ENCODE assay signal across 3 cellular contexts in the genomic region with DNA sequence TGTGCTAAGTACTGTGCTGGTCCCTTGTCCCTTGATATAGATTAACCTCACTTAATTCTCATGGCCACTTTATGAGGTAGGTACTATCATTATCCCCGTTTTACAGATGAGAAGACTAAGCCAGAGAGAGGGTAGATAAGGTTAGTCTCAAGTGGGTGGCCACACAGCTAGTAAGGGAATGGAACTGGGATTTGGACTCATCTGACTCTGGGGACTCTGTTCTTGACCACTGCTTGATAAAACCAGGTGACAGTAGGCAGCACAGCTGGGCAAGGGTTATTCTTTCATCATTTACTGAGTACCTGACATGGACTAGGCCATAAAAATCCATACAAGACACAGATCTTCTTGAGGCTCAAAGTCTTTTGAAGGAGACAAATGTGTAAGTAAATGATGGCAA.
TF ChIP-seq lines count a peak whose summit lies in the region.

No MANE protein-coding gene starts in this region.

TF ChIP-seq in IMR-90, 13 proteins besides CTCF, POLR2A, EP300 and RAD21:
- no peak for TF ChIP-seq BHLHE40 (IDR thresholded peaks at IDR 0.05; ENCODE audit: low read depth, low read length)

TF ChIP-seq in K562, 482 proteins besides CTCF, POLR2A, EP300 and RAD21 (continues in another document):
- TF ChIP-seq ZFP30 (CRISPR knock-in tag; IDR thresholded peaks at IDR 0.05; ENCODE audit: borderline replicate concordance): no peak
- no peak for TF ChIP-seq ZNF23 (CRISPR knock-in tag; IDR thresholded peaks at IDR 0.05)
- no peak for TF ChIP-seq PPARD (CRISPR knock-in tag; IDR thresholded peaks at IDR 0.05)
- TF ChIP-seq, protein P1, sequence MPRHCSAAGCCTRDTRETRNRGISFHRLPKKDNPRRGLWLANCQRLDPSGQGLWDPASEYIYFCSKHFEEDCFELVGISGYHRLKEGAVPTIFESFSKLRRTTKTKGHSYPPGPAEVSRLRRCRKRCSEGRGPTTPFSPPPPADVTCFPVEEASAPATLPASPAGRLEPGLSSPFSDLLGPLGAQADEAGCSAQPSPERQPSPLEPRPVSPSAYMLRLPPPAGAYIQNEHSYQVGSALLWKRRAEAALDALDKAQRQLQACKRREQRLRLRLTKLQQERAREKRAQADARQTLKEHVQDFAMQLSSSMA (CRISPR knock-in tag; IDR thresholded peaks at IDR 0.05): no peak
- no peak for TF ChIP-seq ZNF280B (CRISPR knock-in tag; IDR thresholded peaks at IDR 0.05)
- TF ChIP-seq ZNF77 (CRISPR knock-in tag; IDR thresholded peaks at IDR 0.05): no peak
- TF ChIP-seq ELK3 (CRISPR knock-in tag; IDR thresholded peaks at IDR 0.05): no peak
- TF ChIP-seq, protein P2, sequence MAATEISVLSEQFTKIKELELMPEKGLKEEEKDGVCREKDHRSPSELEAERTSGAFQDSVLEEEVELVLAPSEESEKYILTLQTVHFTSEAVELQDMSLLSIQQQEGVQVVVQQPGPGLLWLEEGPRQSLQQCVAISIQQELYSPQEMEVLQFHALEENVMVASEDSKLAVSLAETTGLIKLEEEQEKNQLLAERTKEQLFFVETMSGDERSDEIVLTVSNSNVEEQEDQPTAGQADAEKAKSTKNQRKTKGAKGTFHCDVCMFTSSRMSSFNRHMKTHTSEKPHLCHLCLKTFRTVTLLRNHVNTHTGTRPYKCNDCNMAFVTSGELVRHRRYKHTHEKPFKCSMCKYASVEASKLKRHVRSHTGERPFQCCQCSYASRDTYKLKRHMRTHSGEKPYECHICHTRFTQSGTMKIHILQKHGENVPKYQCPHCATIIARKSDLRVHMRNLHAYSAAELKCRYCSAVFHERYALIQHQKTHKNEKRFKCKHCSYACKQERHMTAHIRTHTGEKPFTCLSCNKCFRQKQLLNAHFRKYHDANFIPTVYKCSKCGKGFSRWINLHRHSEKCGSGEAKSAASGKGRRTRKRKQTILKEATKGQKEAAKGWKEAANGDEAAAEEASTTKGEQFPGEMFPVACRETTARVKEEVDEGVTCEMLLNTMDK (IDR thresholded peaks at IDR 0.05; ENCODE audit: borderline replicate concordance, insufficient read depth, low read depth, low read length, poor library complexity, severe bottlenecking): no peak
- no peak for TF ChIP-seq ZKSCAN1 (IDR thresholded peaks at IDR 0.05; ENCODE audit: low read depth, low read length)
- no peak for TF ChIP-seq HOXB6 (CRISPR knock-in tag; IDR thresholded peaks at IDR 0.05; ENCODE audit: borderline replicate concordance)
- TF ChIP-seq KLF16 (IDR thresholded peaks at IDR 0.05): no peak
- no peak for TF ChIP-seq DMBX1 (CRISPR knock-in tag; IDR thresholded peaks at IDR 0.05; ENCODE audit: borderline replicate concordance)
- TF ChIP-seq ZNF12 (CRISPR knock-in tag; IDR thresholded peaks at IDR 0.05): no peak
- TF ChIP-seq, protein P3, sequence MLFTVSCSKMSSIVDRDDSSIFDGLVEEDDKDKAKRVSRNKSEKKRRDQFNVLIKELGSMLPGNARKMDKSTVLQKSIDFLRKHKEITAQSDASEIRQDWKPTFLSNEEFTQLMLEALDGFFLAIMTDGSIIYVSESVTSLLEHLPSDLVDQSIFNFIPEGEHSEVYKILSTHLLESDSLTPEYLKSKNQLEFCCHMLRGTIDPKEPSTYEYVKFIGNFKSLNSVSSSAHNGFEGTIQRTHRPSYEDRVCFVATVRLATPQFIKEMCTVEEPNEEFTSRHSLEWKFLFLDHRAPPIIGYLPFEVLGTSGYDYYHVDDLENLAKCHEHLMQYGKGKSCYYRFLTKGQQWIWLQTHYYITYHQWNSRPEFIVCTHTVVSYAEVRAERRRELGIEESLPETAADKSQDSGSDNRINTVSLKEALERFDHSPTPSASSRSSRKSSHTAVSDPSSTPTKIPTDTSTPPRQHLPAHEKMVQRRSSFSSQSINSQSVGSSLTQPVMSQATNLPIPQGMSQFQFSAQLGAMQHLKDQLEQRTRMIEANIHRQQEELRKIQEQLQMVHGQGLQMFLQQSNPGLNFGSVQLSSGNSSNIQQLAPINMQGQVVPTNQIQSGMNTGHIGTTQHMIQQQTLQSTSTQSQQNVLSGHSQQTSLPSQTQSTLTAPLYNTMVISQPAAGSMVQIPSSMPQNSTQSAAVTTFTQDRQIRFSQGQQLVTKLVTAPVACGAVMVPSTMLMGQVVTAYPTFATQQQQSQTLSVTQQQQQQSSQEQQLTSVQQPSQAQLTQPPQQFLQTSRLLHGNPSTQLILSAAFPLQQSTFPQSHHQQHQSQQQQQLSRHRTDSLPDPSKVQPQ (CRISPR knock-in tag; IDR thresholded peaks at IDR 0.05; ENCODE audit: borderline replicate concordance): no peak
- peak; percentile 93 for TF ChIP-seq RBM25 (IDR thresholded peaks at IDR 0.05; ENCODE audit: low read depth, low read length, severe bottlenecking)
- TF ChIP-seq ZNF175 (CRISPR knock-in tag; IDR thresholded peaks at IDR 0.05; ENCODE audit: low read depth): no peak
- TF ChIP-seq TAF7 (tag; IDR thresholded peaks at IDR 0.05): no peak
- TF ChIP-seq FOSL1 (tag; conservative IDR thresholded peaks at IDR 0.05): no peak

TF ChIP-seq in HepG2, 621 proteins besides CTCF, POLR2A, EP300 and RAD21:
- TF ChIP-seq ZNF629 (CRISPR knock-in tag; conservative IDR thresholded peaks at IDR 0.05) (peak; percentile 52; the same call in 1 of the 2 replicates), ZNF20 (CRISPR knock-in tag; IDR thresholded peaks at IDR 0.05) (no peak), ZNF414 (CRISPR knock-in tag; IDR thresholded peaks at IDR 0.05) (0 out of 2 replicates have a peak, but pooled peaks have one; percentile 18), ZNF775 (CRISPR knock-in tag; IDR thresholded peaks at IDR 0.05; ENCODE audit: borderline replicate concordance) (no peak)
